In genomic region chr16:56336711-56337110, GRCh38 we compare ENCODE assay signal across 23 cellular contexts.
"Had no signal": no experiment of that assay in that cellular context is flagged by ENCODE, and none has a peak within 500 bp of the region (broad histone marks: within the 10 kb centered on the region; RNA-seq: fewer than 3 reads in every experiment).

No MANE protein-coding gene starts in this region.

- H3K36me3 ChIP-seq: esophagus squamous epithelium, lower lobe of right lung had no signal

- H3K4me3 Mint-ChIP-seq: activated CD8-positive, alpha-beta memory T cell treated with anti-CD3 and anti-CD28 coated beads, Interleukin-2, amount 10 ng/mL, durations not matched to agents 7 days and 5 days; activated CD8-positive, alpha-beta T cell treated with anti-CD3 and anti-CD28 coated beads, Interleukin-2, amount 10 ng/mL, durations not matched to agents 7 days and 5 days; activated naive CD8-positive, alpha-beta T cell; natural killer cell treated with Interleukin-12 subunit alpha and Interleukin-12 subunit beta and Interleukin-15 and Interleukin-18, amount 100 ng/mL, for 72 hours; stimulated activated memory B cell treated with anti-CD40 and anti-IgM and Interleukin-4, amounts not matched to agents 10 μg/mL and 1 μg/mL and 100 μg/mL, for 72 hours had no signal

- ATAC-seq: activated CD8-positive, alpha-beta memory T cell treated with anti-CD3 and anti-CD28 coated beads, Interleukin-2, amount 10 ng/mL, durations not matched to agents 7 days and 5 days; activated CD8-positive, alpha-beta T cell treated with anti-CD3 and anti-CD28 coated beads, Interleukin-2, amount 10 ng/mL, durations not matched to agents 7 days and 5 days; body of pancreas; left colon; lower lobe of right lung; natural killer cell treated with Interleukin-12 subunit alpha and Interleukin-12 subunit beta and Interleukin-15 and Interleukin-18, amount 100 ng/mL, for 72 hours; SK-N-SH treated with all-trans-retinoic acid at 6 μM for 48 hours; stimulated activated memory B cell treated with anti-CD40 and anti-IgM and Interleukin-4, amounts not matched to agents 10 μg/mL and 1 μg/mL and 100 μg/mL, for 72 hours had no signal

- H3K4me1 ChIP-seq: body of pancreas, lower lobe of right lung, right lobe of liver, tibial artery had no signal

- H3K27me3 Mint-ChIP-seq: activated CD8-positive, alpha-beta memory T cell treated with anti-CD3 and anti-CD28 coated beads, Interleukin-2, amount 10 ng/mL, durations not matched to agents 7 days and 5 days; activated naive CD8-positive, alpha-beta T cell; natural killer cell treated with Interleukin-12 subunit alpha and Interleukin-12 subunit beta and Interleukin-15 and Interleukin-18, amount 100 ng/mL, for 72 hours; stimulated activated memory B cell treated with anti-CD40 and anti-IgM and Interleukin-4, amounts not matched to agents 10 μg/mL and 1 μg/mL and 100 μg/mL, for 72 hours had no signal

- H3K36me3 Mint-ChIP-seq: activated CD8-positive, alpha-beta memory T cell treated with anti-CD3 and anti-CD28 coated beads, Interleukin-2, amount 10 ng/mL, durations not matched to agents 7 days and 5 days; activated naive CD8-positive, alpha-beta T cell; natural killer cell treated with Interleukin-12 subunit alpha and Interleukin-12 subunit beta and Interleukin-15 and Interleukin-18, amount 100 ng/mL, for 72 hours; stimulated activated memory B cell treated with anti-CD40 and anti-IgM and Interleukin-4, amounts not matched to agents 10 μg/mL and 1 μg/mL and 100 μg/mL, for 72 hours had no signal

- H3K4me3 ChIP-seq: body of pancreas, esophagus squamous epithelium, lower lobe of right lung, right lobe of liver, skin epidermis, stomach, tibial artery had no signal

- DNase-seq: activated CD4-positive, alpha-beta T cell treated with anti-CD3 and anti-CD28 coated beads, Interleukin-2, amount 50 U/mL, for 1 hour; activated CD4-positive, CD25-positive, alpha-beta regulatory T cell treated with anti-CD3 and anti-CD28 coated beads, Interleukin-2, amount 50 U/mL, for 72 hours; activated CD8-positive, alpha-beta memory T cell treated with anti-CD3 and anti-CD28 coated beads, Interleukin-2, amount 10 ng/mL, durations not matched to agents 7 days and 5 days; activated CD8-positive, alpha-beta T cell treated with anti-CD3 and anti-CD28 coated beads, Interleukin-2, amount 10 ng/mL, durations not matched to agents 7 days and 5 days; activated effector memory CD4-positive, alpha-beta T cell treated with Interleukin-2 at 50 U/mL for 16 hours; activated naive CD4-positive, alpha-beta T cell treated with Interleukin-2 at 50 U/mL for 16 hours; body of pancreas; esophagus squamous epithelium; foreskin melanocyte; left colon; lower lobe of right lung; mesenchymal stem cell; stimulated activated CD4-positive, alpha-beta T cell treated with anti-CD3 and anti-CD28 coated beads, Interleukin-4, amount 100 ng/mL, for 4 hours; stimulated activated CD8-positive, alpha-beta memory T cell treated with anti-CD3 and anti-CD28 coated beads, Interleukin-4, amount 100 ng/mL, for 48 hours; stomach; T-helper 2 cell; tibial artery had no signal

- H3K9me3 Mint-ChIP-seq: natural killer cell treated with Interleukin-12 subunit alpha and Interleukin-12 subunit beta and Interleukin-15 and Interleukin-18, amount 100 ng/mL, for 72 hours; stimulated activated memory B cell treated with anti-CD40 and anti-IgM and Interleukin-4, amounts not matched to agents 10 μg/mL and 1 μg/mL and 100 μg/mL, for 72 hours had no signal

- H3K4me1 Mint-ChIP-seq: activated CD8-positive, alpha-beta memory T cell treated with anti-CD3 and anti-CD28 coated beads, Interleukin-2, amount 10 ng/mL, durations not matched to agents 7 days and 5 days had no signal

- H3K27ac ChIP-seq: body of pancreas, lower lobe of right lung, right lobe of liver, stomach, tibial artery had no signal

- H3K9me3 ChIP-seq: body of pancreas, esophagus squamous epithelium, lower lobe of right lung, right lobe of liver, stomach, tibial artery had no signal

- H3K27ac Mint-ChIP-seq: activated CD8-positive, alpha-beta memory T cell treated with anti-CD3 and anti-CD28 coated beads, Interleukin-2, amount 10 ng/mL, durations not matched to agents 7 days and 5 days; activated CD8-positive, alpha-beta T cell treated with anti-CD3 and anti-CD28 coated beads, Interleukin-2, amount 10 ng/mL, durations not matched to agents 7 days and 5 days; activated naive CD8-positive, alpha-beta T cell; natural killer cell treated with Interleukin-12 subunit alpha and Interleukin-12 subunit beta and Interleukin-15 and Interleukin-18, amount 100 ng/mL, for 72 hours; stimulated activated memory B cell treated with anti-CD40 and anti-IgM and Interleukin-4, amounts not matched to agents 10 μg/mL and 1 μg/mL and 100 μg/mL, for 72 hours had no signal

- H3K27me3 ChIP-seq: body of pancreas, esophagus squamous epithelium, right lobe of liver, stomach, tibial artery had no signal
